25 cellular contexts compared by ENCODE assay signal in the genomic region with DNA sequence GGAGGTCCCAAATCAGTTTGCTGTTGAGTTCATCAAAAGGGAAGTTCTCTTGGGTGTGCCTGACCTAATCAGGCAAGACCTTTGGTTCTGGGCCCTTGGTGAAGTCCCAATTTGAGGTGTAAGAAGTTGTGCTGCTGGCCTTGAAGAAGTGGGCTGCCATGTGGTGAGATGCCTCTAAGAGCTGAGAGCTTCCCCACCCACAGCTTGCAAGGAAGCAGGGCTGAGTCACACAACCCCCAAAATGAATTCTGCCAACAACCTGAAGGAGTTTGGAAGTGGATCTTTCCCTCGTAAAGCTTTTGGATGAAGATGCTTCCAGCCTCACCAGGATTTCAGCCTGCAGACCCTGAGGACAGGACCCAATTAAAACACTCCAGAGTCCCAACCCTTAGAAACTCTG.
A peak's percentile ranks its signal among the peaks of the same experiment; 100 is the strongest.
DNase-seq lines count a peak whose midpoint lies in the region; ATAC-seq, FAIRE-seq and TF ChIP-seq lines count a peak whose summit lies in the region.
"Had no signal": no experiment of that assay in that cellular context is flagged by ENCODE, and none has a peak within 500 bp of the region (broad histone marks: within the 10 kb centered on the region; RNA-seq: fewer than 3 reads in every experiment).

No MANE protein-coding gene starts in this region.

- no peak for TF ChIP-seq EP300 in H1 (IDR thresholded peaks at IDR 0.05; ENCODE audit: borderline replicate concordance in 1 of 2, low read depth in 2 of 2, low read length in 2 of 2)

- no peak overlapping the region for H2BK15ac ChIP-seq in H1 (ENCODE audit: low read length)

- no peak overlapping the region for H3K56ac ChIP-seq in H1 (replicated peaks; ENCODE audit: insufficient read length, low read depth, low read length)

- H3K9ac ChIP-seq in H1 (replicated peaks in 1 of 4; ENCODE audit: extremely low read depth in 1 of 4, low read depth in 3 of 4, low read length in 3 of 4): no peak overlapping the region
- H3K9ac ChIP-seq: BLaER1 treated with 17β-estradiol and CSF1 and Interleukin-3, amounts not matched to agents 10 nM and 100 nM had no signal

- H3K23ac ChIP-seq in H1 (ENCODE audit: insufficient read length): no peak overlapping the region

- no peaks in the 10 kb centered on the region for H3K36me3 ChIP-seq in H1 (ENCODE audit: control insufficient read depth in 2 of 4, insufficient read depth in 4 of 4, low read length in 3 of 4)
- H3K36me3 ChIP-seq: BE2C; BLaER1 treated with 17β-estradiol and CSF1 and Interleukin-3, amounts not matched to agents 10 nM and 100 nM had no signal

- H3K14ac ChIP-seq in H1 (ENCODE audit: insufficient read length): no peak overlapping the region

- H3K4me3 Mint-ChIP-seq in stimulated activated memory B cell treated with anti-CD40 and anti-IgM and Interleukin-4, amounts not matched to agents 10 μg/mL and 1 μg/mL and 100 μg/mL, for 72 hours: no peak overlapping the region
- H3K4me3 Mint-ChIP-seq: CD14-positive monocyte; CD4-positive, alpha-beta T cell; CD8-positive, alpha-beta memory T cell; GM23338 had no signal

- CTCF ChIA-PET in H1 (lab: Charles Lee; ENCODE audit: partially characterized antibody): interaction anchor here (0.9 kb wide), 1 partner anchor 259 kb away, joined by 3 read pairs; no protein-coding TSS in a partner anchor

- H3K4me2 ChIP-seq in H1 (ENCODE audit: insufficient read depth in 1 of 2, low read depth in 2 of 2, low read length in 2 of 2): no peak overlapping the region

- peak overlapping the region; percentile 40; the same call in 1 of the 2 replicates for H2BK5ac ChIP-seq in H1 (ENCODE audit: low read depth, low read length)

- DNase-seq in Daoy (ENCODE audit: low read depth) (peak; percentile 21), H1 (ENCODE audit: low read depth in 1 of 2, low spot score in 2 of 2) (no peak), AG20443 (ENCODE audit: low spot score) (no peak)
- DNase-seq: AML-193; BE2C; CD4-positive, alpha-beta T cell; CD8-positive, alpha-beta memory T cell; DMS 273 treated with DMSO at 0.1 percent for 48 hours; DMS79; GF-D8; HCEC 1CT had no signal

- no peaks in the 10 kb centered on the region for H3K27me3 ChIP-seq in H1 (replicated peaks in 1 of 4; ENCODE audit: control insufficient read depth in 3 of 4, extremely low read depth in 1 of 4, insufficient read depth in 3 of 4, low read length in 3 of 4)
- H3K27me3 ChIP-seq: BLaER1 treated with 17β-estradiol and CSF1 and Interleukin-3, amounts not matched to agents 10 nM and 100 nM had no signal

- no peak overlapping the region for H3K4ac ChIP-seq in H1 (replicated peaks; ENCODE audit: insufficient read length, low read depth, low read length)

- no peak for TF ChIP-seq CTCF in VCaP (conservative IDR thresholded peaks at IDR 0.05)
- no peak for TF ChIP-seq CTCF in H1 (IDR thresholded peaks at IDR 0.05; ENCODE audit: control extremely low read depth in 1 of 3, insufficient read depth in 1 of 3, low read depth in 1 of 3, low read length in 3 of 3)

- no peaks in the 10 kb centered on the region for H4K20me1 ChIP-seq in H1 (replicated peaks in 1 of 2; ENCODE audit: control insufficient read depth in 1 of 2, insufficient read depth in 2 of 2, low read length in 2 of 2)
- H4K20me1 ChIP-seq: BLaER1 treated with 17β-estradiol and CSF1 and Interleukin-3, amounts not matched to agents 10 nM and 100 nM had no signal

- no peaks in the 10 kb centered on the region for H3K79me1 ChIP-seq in H1 (ENCODE audit: low read depth, low read length)

- peak; percentile 50 for ATAC-seq in stimulated activated memory B cell treated with anti-CD40 and anti-IgM and Interleukin-4, amounts not matched to agents 10 μg/mL and 1 μg/mL and 100 μg/mL, for 72 hours
- ATAC-seq in HG02759 (IDR thresholded peaks at IDR 0.05; ENCODE audit: unreplicated experiment): no peak
- no peak for ATAC-seq in GM18505 (IDR thresholded peaks at IDR 0.05; ENCODE audit: unreplicated experiment)
- no peak for ATAC-seq in GM19328 (IDR thresholded peaks at IDR 0.05; ENCODE audit: unreplicated experiment)
- ATAC-seq: GM23338 had no signal

- no peaks in the 10 kb centered on the region for H3K9me3 ChIP-seq in H1 (ENCODE audit: insufficient read depth in 2 of 2, low read depth in 1 of 2, low read length in 1 of 2)
- H3K9me3 ChIP-seq: BE2C; BLaER1 treated with 17β-estradiol and CSF1 and Interleukin-3, amounts not matched to agents 10 nM and 100 nM had no signal

- peaks cover 0 to 4% of the 10 kb centered on the region in 2 experiments; a peak in 1 of 4 replicates for H3K79me2 ChIP-seq in H1 (ENCODE audit: control insufficient read depth in 1 of 2, insufficient read depth in 2 of 2, low read length in 2 of 2)

- H3K27me3 Mint-ChIP-seq in stimulated activated memory B cell treated with anti-CD40 and anti-IgM and Interleukin-4, amounts not matched to agents 10 μg/mL and 1 μg/mL and 100 μg/mL, for 72 hours: peaks cover 13% of the 10 kb centered on the region

- no peak for TF ChIP-seq POLR2A in H1 (IDR thresholded peaks at IDR 0.05; ENCODE audit: control extremely low read depth in 1 of 2, low read depth in 2 of 2, low read length in 2 of 2)
- TF ChIP-seq POLR2A in GM18505 (IDR thresholded peaks at IDR 0.05; ENCODE audit: borderline replicate concordance, extremely low read depth, insufficient read depth, insufficient read length): no peak

- H2BK20ac ChIP-seq in H1 (ENCODE audit: low read length): no peak overlapping the region

- H3K36me3 Mint-ChIP-seq in stimulated activated memory B cell treated with anti-CD40 and anti-IgM and Interleukin-4, amounts not matched to agents 10 μg/mL and 1 μg/mL and 100 μg/mL, for 72 hours: no peaks in the 10 kb centered on the region
- H3K36me3 Mint-ChIP-seq: CD14-positive monocyte; CD8-positive, alpha-beta memory T cell had no signal

- no peak for TF ChIP-seq RAD21 in H1 (IDR thresholded peaks at IDR 0.05 in 1 of 2, conservative IDR thresholded peaks at IDR 0.05 in 1 of 2; ENCODE audit: low read depth in 2 of 2, low read length in 2 of 2)

- H3K27ac ChIP-seq in VCaP (peak overlapping the region; percentile 92; the same call in 1 of the 2 replicates), H1 (ENCODE audit: low read depth, low read length) (no peak overlapping the region)
- H3K27ac ChIP-seq: 22Rv1; BLaER1 treated with 17β-estradiol and CSF1 and Interleukin-3, amounts not matched to agents 10 nM and 100 nM had no signal

- H3K18ac ChIP-seq in H1 (ENCODE audit: extremely low read depth, low read length): no peak overlapping the region

- H4K8ac ChIP-seq in H1 (ENCODE audit: extremely low read depth, insufficient read depth, low read length): no peak overlapping the region

- H2BK120ac ChIP-seq in H1 (replicated peaks; ENCODE audit: low read depth, low read length): no peak overlapping the region

- H3K4me1 ChIP-seq in H1 (replicated peaks in 1 of 4; ENCODE audit: control insufficient read depth in 3 of 4, insufficient read depth in 4 of 4, low read length in 3 of 4): peaks cover 6 to 19% (median 11%) of the 10 kb centered on the region in 4 experiments
- H3K4me1 ChIP-seq: BE2C had no signal

- peak overlapping the region; percentile 29 for H4K5ac ChIP-seq in H1 (ENCODE audit: insufficient read length, low read depth, low read length)

- H2BK12ac ChIP-seq in H1 (ENCODE audit: low read depth, low read length): peak overlapping the region; percentile 29; the same call in 1 of the 2 replicates

- no peak for FAIRE-seq in H1 (lab: Jason Lieb, UNC)
- FAIRE-seq: A204.1, D721Med, GM12892, GM19239, H54 had no signal

- no peak overlapping the region for H3K27ac Mint-ChIP-seq in stimulated activated memory B cell treated with anti-CD40 and anti-IgM and Interleukin-4, amounts not matched to agents 10 μg/mL and 1 μg/mL and 100 μg/mL, for 72 hours
- H3K27ac Mint-ChIP-seq: CD14-positive monocyte; CD4-positive, alpha-beta T cell; CD8-positive, alpha-beta memory T cell; GM23338 had no signal

- no peaks in the 10 kb centered on the region for H3K23me2 ChIP-seq in H1 (ENCODE audit: low read depth, low read length)

- POLR2A ChIA-PET in H1 (lab: Charles Lee; ENCODE audit: partially characterized antibody): interaction anchor here (0.6 kb wide), 1 partner anchor 22 kb away, joined by 3 read pairs; no protein-coding TSS in a partner anchor

- no peak overlapping the region for H2AK5ac ChIP-seq in H1 (ENCODE audit: low read depth, low read length)

- no peaks in the 10 kb centered on the region for H3K4me1 Mint-ChIP-seq in stimulated activated memory B cell treated with anti-CD40 and anti-IgM and Interleukin-4, amounts not matched to agents 10 μg/mL and 1 μg/mL and 100 μg/mL, for 72 hours
- H3K4me1 Mint-ChIP-seq: CD8-positive, alpha-beta memory T cell had no signal

- H3K4me3 ChIP-seq in H1 (ENCODE audit: extremely low read depth in 1 of 4, insufficient read depth in 2 of 4, low read depth in 3 of 4, low read length in 4 of 4): no peak overlapping the region
- H3K4me3 ChIP-seq: BLaER1 treated with 17β-estradiol and CSF1 and Interleukin-3, amounts not matched to agents 10 nM and 100 nM; GM23338 had no signal

- H3K9me3 Mint-ChIP-seq in stimulated activated memory B cell treated with anti-CD40 and anti-IgM and Interleukin-4, amounts not matched to agents 10 μg/mL and 1 μg/mL and 100 μg/mL, for 72 hours: no peaks in the 10 kb centered on the region
- H3K9me3 Mint-ChIP-seq: CD4-positive, alpha-beta T cell had no signal

- H2AFZ ChIP-seq in H1 (ENCODE audit: low read length): no peak overlapping the region
- H2AFZ ChIP-seq: GM23338 had no signal

- 90% methylated on average over 1 of the region's 1 CpG; no CpG with 5 or more reads in 1 of the 2 experiments for WGBS in H1 (ENCODE audit: extremely low coverage in 1 of 2, insufficient coverage in 1 of 2, insufficient read length in 1 of 2, insufficient replicate concordance in 2 of 2, low coverage in 1 of 2, low lambda C conversion rate in 2 of 2, missing lambda C conversion rate in 1 of 2), 2 experiments

- no peak overlapping the region for H4K91ac ChIP-seq in H1 (replicated peaks; ENCODE audit: insufficient read length, low read length)

TF ChIP-seq in H1, 55 proteins besides CTCF, POLR2A, EP300 and RAD21 (continues in another document):
- TF ChIP-seq MAFK (IDR thresholded peaks at IDR 0.05; ENCODE audit: low read depth, low read length) (no peak), ASH2L (IDR thresholded peaks at IDR 0.05; ENCODE audit: low read length) (no peak), POLR2AphosphoS5 (IDR thresholded peaks at IDR 0.05; ENCODE audit: low read depth, low read length) (no peak), NRF1 (IDR thresholded peaks at IDR 0.05; ENCODE audit: low read depth, low read length) (no peak), CEBPB (IDR thresholded peaks at IDR 0.05; ENCODE audit: low read depth, low read length) (no peak), BRCA1 (IDR thresholded peaks at IDR 0.05; ENCODE audit: low read depth, low read length) (no peak), TEAD4 (IDR thresholded peaks at IDR 0.05; ENCODE audit: low read depth, low read length) (no peak), RBBP5 (IDR thresholded peaks at IDR 0.05; ENCODE audit: borderline replicate concordance, low read depth, low read length) (no peak)
- TF ChIP-seq, protein P1, sequence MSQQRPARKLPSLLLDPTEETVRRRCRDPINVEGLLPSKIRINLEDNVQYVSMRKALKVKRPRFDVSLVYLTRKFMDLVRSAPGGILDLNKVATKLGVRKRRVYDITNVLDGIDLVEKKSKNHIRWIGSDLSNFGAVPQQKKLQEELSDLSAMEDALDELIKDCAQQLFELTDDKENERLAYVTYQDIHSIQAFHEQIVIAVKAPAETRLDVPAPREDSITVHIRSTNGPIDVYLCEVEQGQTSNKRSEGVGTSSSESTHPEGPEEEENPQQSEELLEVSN (IDR thresholded peaks at IDR 0.05): no peak
